In genomic region chr3:190593075-190593474, GRCh38 we compare ENCODE assay signal across 17 cellular contexts.
DNase-seq lines count a peak whose midpoint lies in the region; ATAC-seq, FAIRE-seq and TF ChIP-seq lines count a peak whose summit lies in the region.
"Had no signal": no experiment of that assay in that cellular context is flagged by ENCODE, and none has a peak within 500 bp of the region (broad histone marks: within the 10 kb centered on the region; RNA-seq: fewer than 3 reads in every experiment).

No MANE protein-coding gene starts in this region.

- H3K79me2 ChIP-seq in HepG2 (ENCODE audit: insufficient read depth, low read length) (no peaks in the 10 kb centered on the region), PC-3 (ENCODE audit: low read length) (no peaks in the 10 kb centered on the region), H9 (ENCODE audit: insufficient read depth, low read length) (no peaks in the 10 kb centered on the region)

- no peak overlapping the region for H4K5ac ChIP-seq in H9 (ENCODE audit: insufficient read length, low read depth, low read length)

- CTCF ChIA-PET in HepG2 (lab: Yijun Ruan, JAX; ENCODE audit: low intra/inter-chr PET ratio, low total read pairs) (no interaction called here), PC-3 (lab: Charles Lee) (no interaction called here)

- H3K9me3 ChIP-seq in liver (ENCODE audit: control insufficient read depth in 4 of 4, low read length in 3 of 4) (no peaks in the 10 kb centered on the region), HepG2 (ENCODE audit: low read length) (no peaks in the 10 kb centered on the region), mucosa of stomach (ENCODE audit: control insufficient read depth, low read length) (no peaks in the 10 kb centered on the region), uterus (no peaks in the 10 kb centered on the region), PC-3 (ENCODE audit: low read length) (no peaks in the 10 kb centered on the region), H9 (ENCODE audit: control insufficient read depth, low read depth, low read length) (no peaks in the 10 kb centered on the region)
- H3K9me3 ChIP-seq: A549, BE2C, Caco-2 had no signal

- no peaks in the 10 kb centered on the region for H4K20me1 ChIP-seq in HepG2 (ENCODE audit: insufficient read depth, low read length)
- H4K20me1 ChIP-seq in PC-3 (ENCODE audit: low read length), result no peaks in the 10 kb centered on the region
- no peaks in the 10 kb centered on the region for H4K20me1 ChIP-seq in H9 (ENCODE audit: control insufficient read depth, insufficient read depth, insufficient read length)

- TF ChIP-seq CTCF in liver (IDR thresholded peaks at IDR 0.05; ENCODE audit: low read depth, low read length, missing input control) (no peak), HepG2 (CRISPR knock-in tag; IDR thresholded peaks at IDR 0.05) (no peak), uterus (IDR thresholded peaks at IDR 0.05) (no peak), PC-3 (conservative IDR thresholded peaks at IDR 0.05; ENCODE audit: low read depth, low read length) (no peak), H9 (conservative IDR thresholded peaks at IDR 0.05) (no peak)

- peak overlapping the region; percentile 20 to 78 for H3K27ac ChIP-seq in liver (ENCODE audit: low read depth in 1 of 2, low read length in 2 of 2)
- no peak overlapping the region for H3K27ac ChIP-seq in HepG2 (ENCODE audit: extremely low read length, insufficient read depth, low read length)
- H3K27ac ChIP-seq in uterus, result no peak overlapping the region
- no peak overlapping the region for H3K27ac ChIP-seq in PC-3 (ENCODE audit: low read length)
- no peak overlapping the region for H3K27ac ChIP-seq in H9 (ENCODE audit: insufficient read length, low read depth, low read length)
- H3K27ac ChIP-seq: A549, C4-2B had no signal

- H3K4me3 ChIP-seq in liver (ENCODE audit: low read depth in 1 of 3, low read length in 3 of 3) (no peak overlapping the region), HepG2 (replicated peaks in 1 of 3; ENCODE audit: insufficient read depth in 1 of 3, low read depth in 2 of 3, low read length in 3 of 3) (no peak overlapping the region), mucosa of stomach (ENCODE audit: low read length) (no peak overlapping the region), uterus (no peak overlapping the region), PC-3 (ENCODE audit: low read length) (no peak overlapping the region)
- H3K4me3 ChIP-seq: A549, GM23338 had no signal

- no peaks in the 10 kb centered on the region for H3F3A ChIP-seq in PC-3 (ENCODE audit: low read length, unreplicated experiment)

- H3K27me3 ChIP-seq in liver (ENCODE audit: control insufficient read depth in 4 of 4, insufficient read depth in 4 of 4, low read length in 3 of 4) (no peaks in the 10 kb centered on the region), HepG2 (ENCODE audit: control insufficient read depth in 1 of 2, insufficient read depth in 2 of 2, low read length in 2 of 2) (no peaks in the 10 kb centered on the region), mucosa of stomach (ENCODE audit: control insufficient read depth, insufficient read depth, low read length) (no peaks in the 10 kb centered on the region), uterus (no peaks in the 10 kb centered on the region), PC-3 (ENCODE audit: low read length) (no peaks in the 10 kb centered on the region), H9 (ENCODE audit: insufficient read depth, low read length) (no peaks in the 10 kb centered on the region)
- H3K27me3 ChIP-seq: BE2C had no signal

- no peak overlapping the region for H2BK20ac ChIP-seq in H9 (ENCODE audit: low read depth, low read length, poor library complexity, severe bottlenecking)

- H3K4me1 Mint-ChIP-seq in stimulated activated effector memory CD8-positive, alpha-beta T cell treated with anti-CD3 and anti-CD28 coated beads, Interleukin-12 subunit alpha, Interleukin-12 subunit beta, amount 100 ng/mL, for 72 hours, result peaks cover 17% of the 10 kb centered on the region
- peaks cover 17% of the 10 kb centered on the region in 2 experiments for H3K4me1 Mint-ChIP-seq in H9

- H2AFZ ChIP-seq in HepG2 (ENCODE audit: low read length) (no peak overlapping the region), PC-3 (ENCODE audit: low read length) (no peak overlapping the region), H9 (ENCODE audit: low read length) (no peak overlapping the region)
- H2AFZ ChIP-seq: GM23338 had no signal

- H2BK12ac ChIP-seq in H9 (ENCODE audit: insufficient read length, low read depth, low read length), result no peak overlapping the region

- H3K23ac ChIP-seq in H9 (ENCODE audit: insufficient read length, low read depth, low read length), result no peak overlapping the region

- no peaks in the 10 kb centered on the region for H3K23me2 ChIP-seq in H9 (ENCODE audit: insufficient read length, low read depth, low read length, poor library complexity, severe bottlenecking)

- no peak overlapping the region for H3K4ac ChIP-seq in H9 (ENCODE audit: low read depth, low read length)

- H3K4me3 Mint-ChIP-seq in stimulated activated effector memory CD8-positive, alpha-beta T cell treated with anti-CD3 and anti-CD28 coated beads, Interleukin-12 subunit alpha, Interleukin-12 subunit beta, amount 100 ng/mL, for 72 hours, result no peak overlapping the region
- H3K4me3 Mint-ChIP-seq in H9, result no peak overlapping the region
- H3K4me3 Mint-ChIP-seq: GM23338 had no signal

- no peaks in the 10 kb centered on the region for H3K79me1 ChIP-seq in H9 (ENCODE audit: insufficient read depth, low read depth, low read length, poor library complexity, severe bottlenecking)

- no TSS peak for BruUV-seq in HepG2 (replicated peaks; lab: Mats Ljungman, UMichigan)
- BruUV-seq in PC-3 (replicated peaks; lab: Mats Ljungman, UMichigan), result no TSS peak

- no peak for DNase-seq in HepG2 (ENCODE audit: low spot score)
- DNase-seq in stimulated activated effector memory CD8-positive, alpha-beta T cell treated with anti-CD3 and anti-CD28 coated beads, Interleukin-12 subunit alpha, Interleukin-12 subunit beta, amount 100 ng/mL, for 72 hours (ENCODE audit: low spot score in 2 of 2), result no peak
- no peak for DNase-seq in uterus
- no peak for DNase-seq in PC-3
- no peak for DNase-seq in H9
- DNase-seq: BE2C; Caco-2; CD4-positive, alpha-beta memory T cell; DMS53; H7 had no signal

- H4K91ac ChIP-seq in H9 (ENCODE audit: insufficient read length, low read depth, low read length), result no peak overlapping the region

- no peak overlapping the region for H3K14ac ChIP-seq in H9 (ENCODE audit: insufficient read depth, low read length)

- peak overlapping the region in 1 of 2 donors; percentile 17 for H3K9ac ChIP-seq in liver (ENCODE audit: low read depth in 1 of 2, low read length in 2 of 2)
- H3K9ac ChIP-seq in HepG2 (ENCODE audit: insufficient read depth, low read depth, low read length), result no peak overlapping the region
- H3K9ac ChIP-seq in mucosa of stomach (ENCODE audit: low read length), result peak overlapping the region; percentile 17
- H3K9ac ChIP-seq in PC-3 (ENCODE audit: low read length), result no peak overlapping the region
- no peak overlapping the region for H3K9ac ChIP-seq in H9 (ENCODE audit: extremely low read depth, insufficient read length, low read length)

- H3K4me2 ChIP-seq in HepG2 (ENCODE audit: low read depth, low read length) (no peak overlapping the region), PC-3 (ENCODE audit: low read length) (no peak overlapping the region), H9 (ENCODE audit: insufficient read depth, insufficient read length, low read length) (no peak overlapping the region)
- H3K4me2 ChIP-seq: A549, GM23338 had no signal

- H2BK120ac ChIP-seq in H9 (ENCODE audit: low read depth, low read length, poor library complexity, severe bottlenecking), result no peak overlapping the region

- POLR2A ChIA-PET in HepG2 (lab: Yijun Ruan, JAX) (no interaction called here), PC-3 (lab: Charles Lee; ENCODE audit: unreplicated experiment) (no interaction called here)

- no peak overlapping the region for H4K8ac ChIP-seq in H9 (replicated peaks; ENCODE audit: insufficient read length, low read depth, low read length)

- no peak overlapping the region for H3T11ph ChIP-seq in H9 (ENCODE audit: low read length)

- no peak overlapping the region for H2AK5ac ChIP-seq in H9 (ENCODE audit: insufficient read length, low read length)

- H3K36me3 Mint-ChIP-seq in stimulated activated effector memory CD8-positive, alpha-beta T cell treated with anti-CD3 and anti-CD28 coated beads, Interleukin-12 subunit alpha, Interleukin-12 subunit beta, amount 100 ng/mL, for 72 hours, result peaks cover 19% of the 10 kb centered on the region
- H3K36me3 Mint-ChIP-seq in H9 (ENCODE audit: insufficient read depth in 1 of 3, low read depth in 3 of 3), result no peaks in the 10 kb centered on the region; a peak in 1 of 7 replicates

- no peaks in the 10 kb centered on the region for H3K9me3 Mint-ChIP-seq in stimulated activated effector memory CD8-positive, alpha-beta T cell treated with anti-CD3 and anti-CD28 coated beads, Interleukin-12 subunit alpha, Interleukin-12 subunit beta, amount 100 ng/mL, for 72 hours
- no peaks in the 10 kb centered on the region for H3K9me3 Mint-ChIP-seq in H9
- H3K9me3 Mint-ChIP-seq: CD4-positive, alpha-beta memory T cell; GM23338 had no signal

- H3K36me3 ChIP-seq in liver (ENCODE audit: control insufficient read depth in 4 of 4, insufficient read depth in 3 of 4, low read depth in 1 of 4, low read length in 3 of 4) (peaks cover 0 to 6% (median 0%) of the 10 kb centered on the region in 4 donors), HepG2 (replicated peaks in 1 of 2; ENCODE audit: control insufficient read depth in 1 of 2, insufficient read depth in 2 of 2, low read length in 2 of 2) (peaks cover 0 to 2% of the 10 kb centered on the region in 2 experiments; a peak in 2 of 5 replicates), mucosa of stomach (ENCODE audit: control insufficient read depth, insufficient read depth, low read length) (no peaks in the 10 kb centered on the region), uterus (no peaks in the 10 kb centered on the region), PC-3 (ENCODE audit: low read depth, low read length) (no peaks in the 10 kb centered on the region)
- H3K36me3 ChIP-seq: BE2C had no signal

- no peak for FAIRE-seq in HepG2 (lab: Jason Lieb, UNC)
- FAIRE-seq: A549, GM12891 had no signal

- no peak overlapping the region for H2BK5ac ChIP-seq in H9 (ENCODE audit: insufficient read length, low read length)

- no peak overlapping the region for H3K18ac ChIP-seq in H9 (ENCODE audit: insufficient read length, low read depth, low read length)

- H3K9me2 ChIP-seq in PC-3 (replicated peaks; ENCODE audit: low read length), result no peaks in the 10 kb centered on the region

- WGBS in liver, result 71% methylated on average over 2 of the region's 2 CpGs
- WGBS in HepG2 (ENCODE audit: low lambda C conversion rate), result 100% methylated on average over 2 of the region's 2 CpGs
- WGBS in H9 (ENCODE audit: extremely low coverage, insufficient read length, low lambda C conversion rate), result no CpG with 5 or more reads among the region's 2 CpGs

- TF ChIP-seq EP300 in HepG2 (IDR thresholded peaks at IDR 0.05; ENCODE audit: low read depth in 2 of 2, low read length in 2 of 2) (no peak), HepG2 (CRISPR knock-in tag; IDR thresholded peaks at IDR 0.05; ENCODE audit: borderline replicate concordance) (no peak)

- TF ChIP-seq RAD21 in liver (IDR thresholded peaks at IDR 0.05) (no peak), HepG2 (CRISPR knock-in tag; IDR thresholded peaks at IDR 0.05) (no peak)

- no peaks in the 10 kb centered on the region for H3K27me3 Mint-ChIP-seq in H9 (ENCODE audit: low read depth)
- H3K27me3 Mint-ChIP-seq: CD4-positive, alpha-beta memory T cell had no signal

- H2BK15ac ChIP-seq in H9 (ENCODE audit: low read depth, low read length), result no peak overlapping the region

- in situ Hi-C loops in HepG2 (cut with HindIII; ENCODE audit: extremely low pct_ligation_motif_present, low pct_unique_long_range_greater_than_20kb), result no loop called here

- TF ChIP-seq POLR2A in HepG2 (IDR thresholded peaks at IDR 0.05; ENCODE audit: insufficient read depth in 1 of 2, low read depth in 2 of 2, low read length in 2 of 2), result no peak
- TF ChIP-seq POLR2A in uterus (IDR thresholded peaks at IDR 0.05), result no peak

- ATAC-seq in HepG2, result no peak
- peak; percentile 69 for ATAC-seq in SK-N-SH treated with all-trans-retinoic acid at 6 μM for 48 hours
- no peak for ATAC-seq in stimulated activated effector memory CD8-positive, alpha-beta T cell treated with anti-CD3 and anti-CD28 coated beads, Interleukin-12 subunit alpha, Interleukin-12 subunit beta, amount 100 ng/mL, for 72 hours
- ATAC-seq in PC-3, result no peak
- ATAC-seq: A549, GM23338 had no signal

- intact Hi-C loops in HepG2 (cut with micrococcal nuclease; ENCODE audit: unreplicated experiment) (no loop called here), uterus (cut with DNase I; ENCODE audit: low total_unique reads) (no loop called here), PC-3 (cut with micrococcal nuclease) (no loop called here)

- no peak overlapping the region for H3K56ac ChIP-seq in H9 (ENCODE audit: insufficient read length, low read depth, low read length)

- peaks cover 4 to 47% (median 17%) of the 10 kb centered on the region in 4 donors for H3K4me1 ChIP-seq in liver (ENCODE audit: control insufficient read depth in 4 of 4, insufficient read depth in 4 of 4, low read length in 3 of 4)
- peaks cover 26% of the 10 kb centered on the region for H3K4me1 ChIP-seq in HepG2 (ENCODE audit: insufficient read depth, low read length)
- peaks cover 3% of the 10 kb centered on the region for H3K4me1 ChIP-seq in mucosa of stomach (ENCODE audit: control insufficient read depth, insufficient read depth, low read length)
- H3K4me1 ChIP-seq in uterus, result no peaks in the 10 kb centered on the region
- peaks cover 18% of the 10 kb centered on the region; the same call in 1 of the 2 replicates for H3K4me1 ChIP-seq in PC-3 (ENCODE audit: insufficient read depth, low read length)
- no peaks in the 10 kb centered on the region; the same call in 1 of the 2 replicates for H3K4me1 ChIP-seq in H9 (ENCODE audit: insufficient read depth, low read length)
- H3K4me1 ChIP-seq: BE2C had no signal

- peak overlapping the region; percentile 60 for H3K27ac Mint-ChIP-seq in stimulated activated effector memory CD8-positive, alpha-beta T cell treated with anti-CD3 and anti-CD28 coated beads, Interleukin-12 subunit alpha, Interleukin-12 subunit beta, amount 100 ng/mL, for 72 hours
- H3K27ac Mint-ChIP-seq in H9, result no peak overlapping the region
- H3K27ac Mint-ChIP-seq: CD4-positive, alpha-beta memory T cell; GM23338 had no signal

Comparison
In these comparisons a context has a peak if more than half of its experiments do, and no peak if none do; other contexts are left out.
1. H3K27ac ChIP-seq: peak in liver (2 of 2); none in HepG2 (single experiment), uterus (0 of 2), PC-3 (single experiment) and H9 (single experiment).